ENCODE assay signal across 8 cellular contexts in the genomic region with DNA sequence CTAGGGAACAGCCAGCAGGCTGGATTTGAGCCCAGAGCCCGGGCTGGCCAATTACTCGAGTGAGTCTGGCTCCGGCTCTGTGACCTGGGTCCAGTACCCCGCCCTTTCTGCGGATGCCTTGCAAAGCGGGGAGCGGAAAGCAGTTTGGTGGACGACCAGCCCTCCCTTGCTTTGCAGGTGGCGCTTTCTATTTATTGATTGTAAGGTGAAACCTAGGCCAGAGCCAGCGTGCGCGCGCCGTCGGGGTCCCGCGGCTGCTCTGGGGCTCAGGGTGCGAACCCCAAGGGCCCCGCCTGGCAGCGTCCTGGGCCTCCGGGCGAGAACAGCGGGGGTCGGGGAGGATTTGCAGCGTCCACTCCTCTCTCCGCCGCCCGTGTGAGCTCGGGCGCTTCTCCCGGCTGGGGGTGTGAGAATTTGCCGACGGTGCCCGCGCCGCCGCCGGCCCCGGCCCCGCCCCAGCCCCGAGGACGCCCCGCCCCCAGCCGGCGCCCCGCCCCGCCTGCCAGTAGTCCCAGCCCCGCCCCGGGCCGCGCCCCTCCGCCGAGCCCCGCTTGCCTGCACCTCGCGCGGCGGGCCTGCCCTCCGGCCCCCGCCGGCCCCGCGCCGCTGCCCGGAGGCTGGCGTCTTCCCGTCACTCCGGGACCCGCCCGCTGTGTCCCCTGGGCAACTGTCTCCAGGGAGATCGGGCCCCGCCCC. TPM values are rescaled to one million over a fixed set of nuclear protein-coding genes. Genes with fewer than 3 reads are reported as not detected.
DNase-seq lines count a peak whose midpoint lies in the region; ATAC-seq and TF ChIP-seq lines count a peak whose summit lies in the region.

No MANE protein-coding gene starts in this region.

- DNase-seq in BE2C (peak; percentile 76), RWPE2 (ENCODE audit: low spot score) (peak; percentile 86), globus pallidus (ENCODE audit: low spot score) (peak; percentile 44), omental fat pad (ENCODE audit: low spot score) (peak; percentile 70), testis (peak; percentile 87)
- peak; percentile 80 for DNase-seq in activated naive CD4-positive, alpha-beta T cell treated with Interleukin-2 at 50 U/mL for 16 hours

- H3K27me3 ChIP-seq in BE2C (peaks cover 28% of the 10 kb centered on the region), RWPE2 (ENCODE audit: insufficient read depth, poor library complexity, severe bottlenecking) (no peaks in the 10 kb centered on the region), testis (no peaks in the 10 kb centered on the region)

- H3K9me3 ChIP-seq in BE2C: no peaks in the 10 kb centered on the region
- H3K9me3 ChIP-seq in RWPE2 (ENCODE audit: severe bottlenecking): no peaks in the 10 kb centered on the region
- H3K9me3 ChIP-seq in testis: no peaks in the 10 kb centered on the region

- no peak for TF ChIP-seq POLR2A in testis (IDR thresholded peaks at IDR 0.05)

- H3K27ac ChIP-seq in RWPE2 (ENCODE audit: poor library complexity, severe bottlenecking) (peak overlapping the region; percentile 68), testis (no peak overlapping the region)

- H3K36me3 ChIP-seq in BE2C (no peaks in the 10 kb centered on the region), RWPE2 (ENCODE audit: low read depth) (no peaks in the 10 kb centered on the region), testis (ENCODE audit: low read depth, missing control alignments) (no peaks in the 10 kb centered on the region)

- ATAC-seq in GM19328 (IDR thresholded peaks at IDR 0.05; ENCODE audit: unreplicated experiment) (peak; percentile 54), HG03565 (IDR thresholded peaks at IDR 0.05; ENCODE audit: unreplicated experiment) (peak; percentile 27), RWPE2 (ENCODE audit: low read depth) (peak; percentile 63), omental fat pad (ENCODE audit: low FRiP score) (peak; percentile 80)

- 0 to 2% methylated on average over 10 to 69 of the region's 72 CpGs for WGBS in testis, 2 donors

- H3K4me1 ChIP-seq in BE2C: no peaks in the 10 kb centered on the region
- H3K4me1 ChIP-seq in RWPE2 (ENCODE audit: insufficient read depth, poor library complexity, severe bottlenecking): peaks cover 27% of the 10 kb centered on the region
- peaks cover 29% of the 10 kb centered on the region for H3K4me1 ChIP-seq in testis

- intact Hi-C loops in testis (cut with DNase I; ENCODE audit: low total_unique reads): no loop called here

- TF ChIP-seq CTCF in BE2C (IDR thresholded peaks at IDR 0.05; ENCODE audit: low read depth, low read length) (no peak), RWPE2 (IDR thresholded peaks at IDR 0.05; ENCODE audit: poor library complexity, severe bottlenecking) (no peak), omental fat pad (IDR thresholded peaks at IDR 0.05) (no peak), testis (IDR thresholded peaks at IDR 0.05) (no peak)

- H3K4me3 ChIP-seq in BE2C (ENCODE audit: low read depth, low read length) (no peak overlapping the region), RWPE2 (ENCODE audit: severe bottlenecking) (peak overlapping the region; percentile 58), testis (peak overlapping the region; percentile 67 to 70)

RNA-seq across cellular contexts. Expression of a gene that starts 37.6 kb away (rescaled TPM):
- not detected for polyA plus RNA-seq in BE2C (2012; ENCODE audit: insufficient read depth, insufficient read length, low read depth)
- total RNA-seq in omental fat pad (10 to 100 TPM; 16.5 to 23.0 (median 18.2) TPM), testis (10 to 100 TPM; 12.4 to 17.2 TPM)
- polyA plus RNA-seq in testis (ENCODE audit: insufficient read depth, low read depth, low replicate concordance): 11.7 TPM

Comparison
In these comparisons a context has a peak if more than half of its experiments do, and no peak if none do; other contexts are left out.
1. ATAC-seq: peak in every context shown above with its lines; median percentile 80 in omental fat pad; 63 in RWPE2; 54 in GM19328; 27 in HG03565.